In the genomic region with DNA sequence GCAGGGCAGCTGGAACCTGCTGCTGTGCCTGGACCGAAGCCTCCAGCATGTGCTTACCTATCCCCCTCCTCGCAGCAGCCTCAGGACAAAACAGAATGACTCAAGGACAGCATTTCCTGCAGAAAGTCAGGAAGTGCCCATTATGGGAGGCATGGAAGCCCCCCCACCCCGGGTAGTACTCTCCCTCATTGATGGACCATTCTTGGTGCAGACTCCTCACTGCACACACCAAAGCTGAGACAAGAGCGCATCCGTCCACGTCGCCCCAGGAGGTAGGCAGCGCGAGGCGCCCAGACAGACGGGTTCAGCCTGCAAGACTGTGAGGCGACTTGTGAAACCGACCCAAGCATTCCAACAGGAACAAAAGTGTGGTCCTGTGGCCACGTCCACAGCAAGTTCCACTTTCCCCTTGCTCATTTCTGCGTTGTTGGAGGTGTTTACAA, we compare ENCODE assay signal across 23 cellular contexts.
DNase-seq lines count a peak whose midpoint lies in the region; ATAC-seq and TF ChIP-seq lines count a peak whose summit lies in the region.
"Had no signal": no experiment of that assay in that cellular context is flagged by ENCODE, and none has a peak within 500 bp of the region (broad histone marks: within the 10 kb centered on the region; RNA-seq: fewer than 3 reads in every experiment).

No MANE protein-coding gene starts in this region.

- no peaks in the 10 kb centered on the region for H3K36me3 Mint-ChIP-seq in GM23338 (ENCODE audit: low read depth)
- H3K36me3 Mint-ChIP-seq in activated CD4-positive, alpha-beta T cell treated with anti-CD3 and anti-CD28 coated beads for 36 hours (ENCODE audit: low read depth): no peaks in the 10 kb centered on the region
- H3K36me3 Mint-ChIP-seq: CD14-positive monocyte, IgD-negative memory B cell, T-cell had no signal

- CTCF ChIA-PET in activated CD4-positive, alpha-beta T cell treated with anti-CD3 and anti-CD28 coated beads for 36 hours (lab: Charles Lee): no interaction called here

- ATAC-seq in GM23338: no peak
- peak; percentile 31 for ATAC-seq in aorta (ENCODE audit: low FRiP score)
- ATAC-seq in HG02938 (IDR thresholded peaks at IDR 0.05; ENCODE audit: unreplicated experiment): no peak
- ATAC-seq in activated CD4-positive, alpha-beta T cell treated with anti-CD3 and anti-CD28 coated beads for 36 hours: no peak
- ATAC-seq: A549, T-cell had no signal

- H3K9me3 ChIP-seq in aorta (ENCODE audit: control insufficient read depth, low read length): no peaks in the 10 kb centered on the region
- H3K9me3 ChIP-seq: A549, MG63, Peyer's patch, SJCRH30 had no signal

- H3K27ac Mint-ChIP-seq in GM23338: no peak overlapping the region
- no peak overlapping the region for H3K27ac Mint-ChIP-seq in activated CD4-positive, alpha-beta T cell treated with anti-CD3 and anti-CD28 coated beads for 36 hours
- H3K27ac Mint-ChIP-seq: B cell; IgD-negative memory B cell; T-cell; T-helper 2 cell treated with Interferon-gamma antibody and Interleukin-4, amounts not matched to agents 5 μg/mL and 100 μg/mL, for 36 hours had no signal

- intact Hi-C loops in aorta (cut with DNase I): no loop called here
- intact Hi-C loops in activated CD4-positive, alpha-beta T cell treated with anti-CD3 and anti-CD28 coated beads for 36 hours (cut with DNase I, micrococcal nuclease): no loop called here

- peaks cover 2% of the 10 kb centered on the region for H3K27me3 Mint-ChIP-seq in GM23338 (ENCODE audit: insufficient read depth, low read depth, poor library complexity)
- H3K27me3 Mint-ChIP-seq in activated CD4-positive, alpha-beta T cell treated with anti-CD3 and anti-CD28 coated beads for 36 hours: no peaks in the 10 kb centered on the region
- H3K27me3 Mint-ChIP-seq: B cell, IgD-negative memory B cell, T-cell had no signal

- WGBS in aorta, 2 donors: 92% methylated on average over 15 of the region's 15 CpGs

- no peaks in the 10 kb centered on the region for H3K36me3 ChIP-seq in GM23338 (ENCODE audit: insufficient read depth)
- H3K36me3 ChIP-seq in aorta (ENCODE audit: control insufficient read depth in 1 of 2, insufficient read depth in 2 of 2, low read length in 1 of 2): no peaks in the 10 kb centered on the region
- H3K36me3 ChIP-seq: MG63, Peyer's patch, SJCRH30 had no signal

- H3K4me1 ChIP-seq in GM23338 (ENCODE audit: insufficient read depth) (peaks cover 6% of the 10 kb centered on the region; the same call in 1 of the 2 replicates), aorta (ENCODE audit: control insufficient read depth in 1 of 2, insufficient read depth in 2 of 2, low read length in 2 of 2) (no peaks in the 10 kb centered on the region)
- H3K4me1 ChIP-seq: A549, Peyer's patch, SJCRH30 had no signal

- H3K4me3 ChIP-seq in GM23338: no peak overlapping the region
- no peak overlapping the region for H3K4me3 ChIP-seq in aorta (ENCODE audit: low read length in 2 of 2)
- H3K4me3 ChIP-seq: A549, GM23248, MG63, Peyer's patch had no signal

- no peaks in the 10 kb centered on the region for H3K27me3 ChIP-seq in GM23338 (ENCODE audit: insufficient read depth)
- H3K27me3 ChIP-seq in aorta (ENCODE audit: control insufficient read depth in 1 of 2, insufficient read depth in 2 of 2, low read length in 1 of 2): no peaks in the 10 kb centered on the region
- H3K27me3 ChIP-seq: MG63, Peyer's patch, SJCRH30 had no signal

- H3F3A ChIP-seq in GM23338 (replicated peaks; ENCODE audit: low read depth): no peaks in the 10 kb centered on the region

- H3K79me2 ChIP-seq in GM23338 (replicated peaks; ENCODE audit: insufficient read depth): no peaks in the 10 kb centered on the region

- H2AFZ ChIP-seq in GM23338: peak overlapping the region; percentile 43; the same call in 1 of the 2 replicates
- H2AFZ ChIP-seq: GM23248 had no signal

- no peak overlapping the region for H3K4me2 ChIP-seq in GM23338
- H3K4me2 ChIP-seq: A549 had no signal

- peaks cover 5% of the 10 kb centered on the region; the same call in 2 of the 3 replicates for H3K4me1 Mint-ChIP-seq in GM23338
- no peaks in the 10 kb centered on the region for H3K4me1 Mint-ChIP-seq in activated CD4-positive, alpha-beta T cell treated with anti-CD3 and anti-CD28 coated beads for 36 hours
- H3K4me1 Mint-ChIP-seq: B cell, CD14-positive monocyte, IgD-negative memory B cell, T-cell had no signal

- H3K4me3 Mint-ChIP-seq in GM23338: no peak overlapping the region
- H3K4me3 Mint-ChIP-seq in activated CD4-positive, alpha-beta T cell treated with anti-CD3 and anti-CD28 coated beads for 36 hours: no peak overlapping the region
- H3K4me3 Mint-ChIP-seq: B cell; CD14-positive monocyte; IgD-negative memory B cell; T-cell; T-helper 2 cell treated with Interferon-gamma antibody and Interleukin-4, amounts not matched to agents 5 μg/mL and 100 μg/mL, for 36 hours had no signal

- no peaks in the 10 kb centered on the region for H4K20me1 ChIP-seq in GM23338 (replicated peaks; ENCODE audit: insufficient read depth)

- no peaks in the 10 kb centered on the region for H3K9me2 ChIP-seq in GM23338 (ENCODE audit: insufficient read depth)

- DNase-seq in GM23338 (ENCODE audit: low spot score): no peak
- peak; percentile 17 for DNase-seq in M059J (ENCODE audit: low read depth)
- peak; percentile 11 for DNase-seq in iPS-NIHi7 (ENCODE audit: extremely low spot score)
- no peak for DNase-seq in aorta
- no peak for DNase-seq in NCI-H2107 (lab: John Stamatoyannopoulos, UW)
- DNase-seq in activated CD4-positive, alpha-beta T cell treated with anti-CD3 and anti-CD28 coated beads for 36 hours: no peak
- DNase-seq: GM23248; Karpas-422; MG63; NCI-H1048; NCI-H1417 treated with DMSO at 0.1 percent for 48 hours; NCI-H187; NCI-H510A; NK-92 treated with Interleukin-12 subunit alpha and Interleukin-12 subunit beta, amount 100 ng/mL, for 24 hours; Peyer's patch; SJCRH30; T-cell had no signal

- POLR2A ChIA-PET in activated CD4-positive, alpha-beta T cell treated with anti-CD3 and anti-CD28 coated beads for 36 hours (lab: Charles Lee): no interaction called here

- H3K27ac ChIP-seq in GM23338 (ENCODE audit: low read depth) (no peak overlapping the region), aorta (ENCODE audit: low read depth in 1 of 2, low read length in 2 of 2) (no peak overlapping the region)
- H3K27ac ChIP-seq: A549, GM23248, Peyer's patch had no signal

- no peaks in the 10 kb centered on the region for H3K9me3 Mint-ChIP-seq in GM23338
- H3K9me3 Mint-ChIP-seq in activated CD4-positive, alpha-beta T cell treated with anti-CD3 and anti-CD28 coated beads for 36 hours (ENCODE audit: low read depth): no peaks in the 10 kb centered on the region
- H3K9me3 Mint-ChIP-seq: IgD-negative memory B cell; T-helper 2 cell treated with Interferon-gamma antibody and Interleukin-4, amounts not matched to agents 5 μg/mL and 100 μg/mL, for 36 hours had no signal

- TF ChIP-seq CTCF in GM23338 (conservative IDR thresholded peaks at IDR 0.05; ENCODE audit: low read depth in 2 of 2): no peak

TF ChIP-seq in GM23338, 12 proteins besides CTCF, POLR2A, EP300 and RAD21 (continues in another document):
- TF ChIP-seq NANOG (IDR thresholded peaks at IDR 0.05; ENCODE audit: borderline replicate concordance) (no peak), JUNB (IDR thresholded peaks at IDR 0.05; ENCODE audit: unreplicated experiment) (no peak), STAT1 (IDR thresholded peaks at IDR 0.05; ENCODE audit: unreplicated experiment) (no peak), CREB1 (CRISPR knock-in tag; IDR thresholded peaks at IDR 0.05; ENCODE audit: low read depth) (no peak)
- TF ChIP-seq, protein P1, sequence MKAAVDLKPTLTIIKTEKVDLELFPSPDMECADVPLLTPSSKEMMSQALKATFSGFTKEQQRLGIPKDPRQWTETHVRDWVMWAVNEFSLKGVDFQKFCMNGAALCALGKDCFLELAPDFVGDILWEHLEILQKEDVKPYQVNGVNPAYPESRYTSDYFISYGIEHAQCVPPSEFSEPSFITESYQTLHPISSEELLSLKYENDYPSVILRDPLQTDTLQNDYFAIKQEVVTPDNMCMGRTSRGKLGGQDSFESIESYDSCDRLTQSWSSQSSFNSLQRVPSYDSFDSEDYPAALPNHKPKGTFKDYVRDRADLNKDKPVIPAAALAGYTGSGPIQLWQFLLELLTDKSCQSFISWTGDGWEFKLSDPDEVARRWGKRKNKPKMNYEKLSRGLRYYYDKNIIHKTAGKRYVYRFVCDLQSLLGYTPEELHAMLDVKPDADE (IDR thresholded peaks at IDR 0.05): no peak

Comparison
In these comparisons a context has a peak if more than half of its experiments do, and no peak if none do; other contexts are left out.
1. DNase-seq: peak in M059J (single experiment) and iPS-NIHi7 (single experiment); none in GM23338 (single experiment), aorta (0 of 2), NCI-H2107 (single experiment) and activated CD4-positive, alpha-beta T cell treated with anti-CD3 and anti-CD28 coated beads for 36 hours (single experiment).